2 cellular contexts compared by ENCODE assay signal in genomic region chr22:29193063-29193462, GRCh38. TPM values are rescaled to one million over a fixed set of nuclear protein-coding genes. Genes with fewer than 3 reads are reported as not detected.
"Had no signal": no experiment of that assay in that cellular context is flagged by ENCODE, and none has a peak within 500 bp of the region (broad histone marks: within the 10 kb centered on the region; RNA-seq: fewer than 3 reads in every experiment).

No MANE protein-coding gene starts in this region.

RNA-seq across cellular contexts. Expression of gene EMID1, which starts 12.6 kb away (rescaled TPM):
- total RNA-seq: naive thymus-derived CD8-positive, alpha-beta T cell; pulmonary artery endothelial cell had no signal
- polyA plus RNA-seq: naive thymus-derived CD8-positive, alpha-beta T cell had no signal
